9 cellular contexts compared by ENCODE assay signal in the genomic region with DNA sequence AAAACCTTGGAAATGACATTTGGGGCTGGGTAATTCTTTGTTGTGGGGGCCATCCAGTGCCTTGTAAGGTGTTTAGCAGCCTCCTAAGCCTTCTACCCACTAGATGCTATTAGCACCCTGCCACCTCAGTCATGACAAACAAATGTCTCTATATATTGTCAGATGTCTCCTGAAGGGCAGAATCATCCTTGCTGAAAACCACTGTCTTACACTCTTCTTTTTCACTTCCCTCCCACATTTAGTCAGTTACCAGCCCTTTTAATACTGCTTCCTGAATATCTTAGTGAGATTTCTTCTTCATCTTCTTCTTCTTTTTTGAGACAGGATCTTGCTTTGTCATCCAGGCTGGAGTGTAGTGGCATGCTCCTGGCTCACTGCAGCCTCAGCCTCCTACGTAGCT. TPM values are rescaled to one million over a fixed set of nuclear protein-coding genes. Genes with fewer than 3 reads are reported as not detected.
DNase-seq lines count a peak whose midpoint lies in the region; ATAC-seq and TF ChIP-seq lines count a peak whose summit lies in the region.
"Had no signal": no experiment of that assay in that cellular context is flagged by ENCODE, and none has a peak within 500 bp of the region (broad histone marks: within the 10 kb centered on the region; RNA-seq: fewer than 3 reads in every experiment).

No MANE protein-coding gene starts in this region.

- in situ Hi-C loops in GM13977 (cut with MboI; ENCODE audit: low pct_unique_long_range_greater_than_20kb, low sequenced_read_pairs, unreplicated experiment): no loop called here

- no peaks in the 10 kb centered on the region for H3K9me3 ChIP-seq in mucosa of descending colon

- DNase-seq in GM13977 (ENCODE audit: low spot score) (peak; percentile 46), NOMO-1 treated with dmso at 0.1 percent for 144 hours (lab: John Stamatoyannopoulos, UW; ENCODE audit: unreplicated experiment) (peak; percentile 53), mucosa of descending colon (no peak), left colon (no peak), kidney tubule cell (ENCODE audit: low spot score) (no peak), NCI-H1092 (lab: John Stamatoyannopoulos, UW) (no peak)
- DNase-seq: activated CD4-positive, alpha-beta T cell treated with anti-CD3 and anti-CD28 coated beads for 1 hour had no signal

- peaks cover 13% of the 10 kb centered on the region for H3K4me1 ChIP-seq in mucosa of descending colon (ENCODE audit: low read depth)

- no peak for TF ChIP-seq CTCF in GM13977 (IDR thresholded peaks at IDR 0.05; ENCODE audit: extremely low read depth, insufficient read depth, missing control alignments)
- no peak for TF ChIP-seq CTCF in mucosa of descending colon (IDR thresholded peaks at IDR 0.05)

- intact Hi-C loops in mucosa of descending colon (cut with DNase I, micrococcal nuclease) (no loop called here), left colon (cut with DNase I, micrococcal nuclease) (no loop called here)

- no peak overlapping the region for H3K4me3 ChIP-seq in mucosa of descending colon

- no peaks in the 10 kb centered on the region for H3K36me3 ChIP-seq in mucosa of descending colon (ENCODE audit: low read depth)

- ATAC-seq in GM21528 (IDR thresholded peaks at IDR 0.05; ENCODE audit: low FRiP score, unreplicated experiment): peak; percentile 74
- ATAC-seq in mucosa of descending colon: peak; percentile 53
- ATAC-seq in left colon: no peak
- ATAC-seq in HG03342 (IDR thresholded peaks at IDR 0.05; ENCODE audit: unreplicated experiment): no peak

RNA-seq across cellular contexts. Expression of a gene that starts 33.1 kb away (rescaled TPM):
- total RNA-seq in mucosa of descending colon (10 to 100 TPM; 58.6 to 72.9 (median 58.9) TPM), left colon (10 to 100 TPM; 50.9 to 51.0 TPM)

Comparison
In these comparisons a context has a peak if more than half of its experiments do, and no peak if none do; other contexts are left out.
1. DNase-seq: peak in GM13977 (single experiment) and NOMO-1 treated with dmso at 0.1 percent for 144 hours (single experiment); none in mucosa of descending colon (0 of 3), left colon (0 of 2), kidney tubule cell (single experiment) and NCI-H1092 (single experiment).
2. ATAC-seq: peak in GM21528 (single experiment) and mucosa of descending colon (single experiment); none in left colon (single experiment) and HG03342 (single experiment).